Comparison of ENCODE assay signal across 1 cellular context in genomic region chr12:15631007-15631715, GRCh38.
TF ChIP-seq lines count a peak whose summit lies in the region.

No MANE protein-coding gene starts in this region.

TF ChIP-seq in HCT116, 20 proteins besides CTCF, POLR2A, EP300 and RAD21 (continued from another document):
- TF ChIP-seq ZBTB33 (IDR thresholded peaks at IDR 0.05; ENCODE audit: extremely low read depth, insufficient replicate concordance, low read length) (no peak), JUND (IDR thresholded peaks at IDR 0.05) (no peak), EZH2phosphoT487 (IDR thresholded peaks at IDR 0.05; ENCODE audit: borderline replicate concordance) (no peak), EZH2 (IDR thresholded peaks at IDR 0.05) (no peak), FOSL1 (IDR thresholded peaks at IDR 0.05; ENCODE audit: low read depth) (no peak)
